In the genomic region with DNA sequence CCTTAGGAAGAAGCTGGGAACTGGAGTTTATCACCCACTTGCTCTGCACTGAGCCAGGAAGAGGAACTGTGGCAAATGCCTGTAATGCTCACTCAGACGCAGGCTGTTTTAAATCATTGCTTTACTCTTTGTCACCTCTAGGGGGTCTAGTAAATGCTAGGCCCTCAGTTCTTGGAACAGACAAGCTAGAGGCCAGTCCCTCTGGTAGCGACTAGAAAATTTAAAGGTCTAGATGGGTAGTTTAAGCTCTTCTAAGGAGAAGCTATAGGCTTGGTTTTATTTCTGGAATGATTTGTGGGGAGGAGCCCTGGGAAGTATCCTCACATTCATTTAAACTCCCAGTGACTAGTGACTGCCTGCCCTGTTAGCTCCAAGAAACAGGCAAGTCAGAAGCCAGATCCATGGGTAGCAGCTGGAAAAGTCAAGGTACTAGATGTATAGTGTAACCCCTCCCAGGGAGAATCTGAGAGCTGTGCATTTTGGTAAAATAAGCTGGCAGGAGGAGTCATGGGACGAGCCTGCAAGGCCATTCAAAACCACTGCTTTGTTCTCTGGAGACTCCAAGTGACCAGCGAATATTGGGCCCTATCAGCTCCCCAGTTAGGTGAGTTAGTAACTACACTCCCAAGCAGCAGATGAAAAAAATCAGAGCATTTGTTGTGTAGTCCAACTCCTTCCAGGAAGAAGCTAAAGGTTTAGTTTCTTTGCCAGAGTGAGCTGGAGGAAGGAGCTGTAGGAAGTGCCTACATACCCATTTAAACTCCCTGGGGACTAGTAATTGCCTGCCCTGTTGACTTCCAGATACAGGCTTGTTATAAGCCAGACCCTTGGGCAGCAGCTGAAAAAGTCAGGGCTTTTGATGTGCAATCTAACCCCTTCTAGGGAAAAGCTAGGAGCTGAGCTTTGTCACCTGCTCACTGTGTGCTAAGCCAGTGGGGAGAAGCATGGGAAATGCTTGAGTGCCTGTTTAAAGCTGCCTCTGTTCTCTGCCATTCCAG, we compare ENCODE assay signal across 8 cellular contexts.
DNase-seq lines count a peak whose midpoint lies in the region; ATAC-seq and TF ChIP-seq lines count a peak whose summit lies in the region.

No MANE protein-coding gene starts in this region.

- peaks cover 0 to 2% (median 0%) of the 10 kb centered on the region in 4 donors for H3K9me3 ChIP-seq in sigmoid colon

- intact Hi-C loops in sigmoid colon (cut with DNase I) = no loop called here

- no peaks in the 10 kb centered on the region for H3K36me3 ChIP-seq in sigmoid colon

- H3K4me1 ChIP-seq in sigmoid colon = peaks cover 0 to 7% (median 0%) of the 10 kb centered on the region in 4 donors

- H3K27me3 ChIP-seq in sigmoid colon = no peaks in the 10 kb centered on the region

- WGBS in sigmoid colon, 2 donors = 58 to 70% methylated on average over 4 of the region's 4 CpGs

- H3K4me3 ChIP-seq in sigmoid colon = no peak overlapping the region

- peak; percentile 30 for DNase-seq in H4 (ENCODE audit: low spot score)
- peak; percentile 39 for DNase-seq in LoVo (ENCODE audit: low spot score)
- DNase-seq in amygdala (lab: John Stamatoyannopoulos, UW) = no peak
- DNase-seq in NCI-H2107 treated with DMSO at 0.1 percent for 48 hours (lab: John Stamatoyannopoulos, UW; ENCODE audit: unreplicated experiment) = no peak
- no peak for DNase-seq in sigmoid colon
- no peak for DNase-seq in cortex of kidney (lab: John Stamatoyannopoulos, UW)

- TF ChIP-seq CTCF in sigmoid colon (IDR thresholded peaks at IDR 0.05) = no peak

- ATAC-seq in GM18505 (IDR thresholded peaks at IDR 0.05; ENCODE audit: unreplicated experiment) (peak; percentile 95), esophagus mucosa (peak; percentile 20)

- no peak for TF ChIP-seq EP300 in sigmoid colon (IDR thresholded peaks at IDR 0.05)

- TF ChIP-seq POLR2A in GM18505 (IDR thresholded peaks at IDR 0.05; ENCODE audit: borderline replicate concordance, extremely low read depth, insufficient read depth, insufficient read length) (no peak), sigmoid colon (IDR thresholded peaks at IDR 0.05) (no peak)

- no peak overlapping the region for H3K27ac ChIP-seq in sigmoid colon

Comparison
In these comparisons a context has a peak if more than half of its experiments do, and no peak if none do; other contexts are left out.
1. DNase-seq: peak in H4 (single experiment) and LoVo (single experiment); none in amygdala (0 of 56), NCI-H2107 treated with DMSO at 0.1 percent for 48 hours (single experiment), sigmoid colon (single experiment) and cortex of kidney (single experiment).